Comparison of ENCODE assay signal across 9 cellular contexts in genomic region chr16:88809676-88810165, GRCh38. TPM values are rescaled to one million over a fixed set of nuclear protein-coding genes. Genes with fewer than 3 reads are reported as not detected.
DNase-seq lines count a peak whose midpoint lies in the region; ATAC-seq, FAIRE-seq and TF ChIP-seq lines count a peak whose summit lies in the region.
"Had no signal": no experiment of that assay in that cellular context is flagged by ENCODE, and none has a peak within 500 bp of the region (broad histone marks: within the 10 kb centered on the region; RNA-seq: fewer than 3 reads in every experiment).

No MANE protein-coding gene starts in this region.

- TF ChIP-seq CTCF in AG04450 (IDR thresholded peaks at IDR 0.05; ENCODE audit: low read depth, low read length) (no peak), SU-DHL-6 (IDR thresholded peaks at IDR 0.05; ENCODE audit: insufficient read depth, low read length, poor library complexity, severe bottlenecking) (no peak), fibroblast of lung (conservative IDR thresholded peaks at IDR 0.05 in 1 of 2, IDR thresholded peaks at IDR 0.05 in 1 of 2; ENCODE audit: low read depth in 1 of 2, low read length in 2 of 2) (no peak)

- DNase-seq in AG04450 (ENCODE audit: low read depth, low spot score) (no peak), GM12891 (ENCODE audit: insufficient read length, low spot score) (no peak), fibroblast of lung (ENCODE audit: low read depth in 2 of 2) (no peak), superior temporal gyrus (ENCODE audit: extremely low spot score) (no peak), SKM-1 treated with dmso at 0.1 percent for 144 hours (lab: John Stamatoyannopoulos, UW; ENCODE audit: unreplicated experiment) (no peak)
- DNase-seq: activated CD4-positive, CD25-positive, alpha-beta regulatory T cell treated with anti-CD3 and anti-CD28 coated beads, Interleukin-2, amount 50 U/mL, for 72 hours had no signal

- H3K9ac ChIP-seq in SU-DHL-6 (ENCODE audit: low read length) = peak overlapping the region; percentile 92
- H3K9ac ChIP-seq in fibroblast of lung (ENCODE audit: insufficient read depth, low read length) = no peak overlapping the region

- no peak for ATAC-seq in GM18498 (IDR thresholded peaks at IDR 0.05; ENCODE audit: unreplicated experiment)
- no peak for ATAC-seq in HG02798 (IDR thresholded peaks at IDR 0.05; ENCODE audit: poor library complexity, unreplicated experiment)

- CTCF ChIA-PET in AG04450 (lab: Charles Lee) = interaction anchor here (1.0 to 1.5 kb wide), 3 partner anchors 25 to 67 kb away, joined by 3 to 4 read pairs (median 3); partner anchors contain the start of gene PIEZO1

- H3K27ac ChIP-seq in AG04450 (ENCODE audit: low read depth, low read length) (no peak overlapping the region), SU-DHL-6 (ENCODE audit: low read depth, low read length) (peak overlapping the region; percentile 82), fibroblast of lung (ENCODE audit: insufficient read depth, low read length) (peak overlapping the region; percentile 14)

- FAIRE-seq in GM12891 (lab: Jason Lieb, UNC) = no peak

- peaks cover 17% of the 10 kb centered on the region for H3K4me1 ChIP-seq in fibroblast of lung (ENCODE audit: control insufficient read depth, extremely low read depth, insufficient read depth, low read length)

- H3K9me3 ChIP-seq in AG04450 (ENCODE audit: control insufficient read depth, insufficient read depth, low read length) = no peaks in the 10 kb centered on the region; the same call in 1 of the 2 replicates
- peaks cover 5% of the 10 kb centered on the region; the same call in 1 of the 2 replicates for H3K9me3 ChIP-seq in SU-DHL-6 (ENCODE audit: insufficient read depth, low read length)
- no peaks in the 10 kb centered on the region for H3K9me3 ChIP-seq in fibroblast of lung (ENCODE audit: control insufficient read depth, insufficient read depth, low read depth, low read length)

- H3K4me3 ChIP-seq in AG04450 (ENCODE audit: low read depth, low read length) = peak overlapping the region; percentile 84; the same call in 1 of the 2 replicates
- H3K4me3 ChIP-seq in SU-DHL-6 (ENCODE audit: insufficient read depth, low read length, poor library complexity, severe bottlenecking) = no peak overlapping the region
- peak overlapping the region in 1 of 4 experiments; percentile 73 for H3K4me3 ChIP-seq in fibroblast of lung (replicated peaks in 1 of 4; ENCODE audit: control extremely low read depth in 1 of 4, insufficient read depth in 1 of 4, low read depth in 3 of 4, low read length in 4 of 4)

- H3K4me2 ChIP-seq in SU-DHL-6 (ENCODE audit: low read depth, low read length, poor library complexity, severe bottlenecking) (peak overlapping the region; percentile 89), fibroblast of lung (ENCODE audit: extremely low read depth, insufficient read depth, low read length) (peak overlapping the region; percentile 77)

- no peaks in the 10 kb centered on the region for H3K36me3 ChIP-seq in SU-DHL-6 (ENCODE audit: low read length)
- H3K36me3 ChIP-seq in fibroblast of lung (ENCODE audit: control insufficient read depth, insufficient read depth, low read length) = peaks cover 25% of the 10 kb centered on the region

- H4K20me1 ChIP-seq in SU-DHL-6 (ENCODE audit: low read depth, low read length) = no peaks in the 10 kb centered on the region
- no peaks in the 10 kb centered on the region for H4K20me1 ChIP-seq in fibroblast of lung (ENCODE audit: control insufficient read depth, extremely low read depth, insufficient read depth, low read length)

- peak; percentile 73 for TF ChIP-seq POLR2A in GM12891 (IDR thresholded peaks at IDR 0.05; ENCODE audit: low read depth, low read length)

- POLR2A ChIA-PET in AG04450 (lab: Yijun Ruan, JAX) = interaction anchor here (1.0 kb wide), 1 partner anchor 9 kb away, joined by 3 read pairs; no protein-coding TSS in a partner anchor

- no peak overlapping the region for H2AFZ ChIP-seq in SU-DHL-6 (ENCODE audit: low read depth, low read length, severe bottlenecking)
- no peak overlapping the region for H2AFZ ChIP-seq in fibroblast of lung (ENCODE audit: low read length)

- peaks cover 32% of the 10 kb centered on the region for H3F3A ChIP-seq in SU-DHL-6 (ENCODE audit: insufficient read depth)

- H3K9me2 ChIP-seq in SU-DHL-6 (replicated peaks; ENCODE audit: insufficient read depth, low read length) = no peaks in the 10 kb centered on the region

- no peaks in the 10 kb centered on the region for H3K27me3 ChIP-seq in AG04450 (ENCODE audit: control insufficient read depth, insufficient read depth, low read length)
- H3K27me3 ChIP-seq in SU-DHL-6 (ENCODE audit: low read length) = no peaks in the 10 kb centered on the region
- H3K27me3 ChIP-seq in fibroblast of lung (ENCODE audit: control insufficient read depth, insufficient read depth, low read length) = no peaks in the 10 kb centered on the region

- peaks cover 18% of the 10 kb centered on the region for H3K79me2 ChIP-seq in SU-DHL-6 (ENCODE audit: insufficient read depth, low read length)
- H3K79me2 ChIP-seq in fibroblast of lung (ENCODE audit: control insufficient read depth, insufficient read depth, low read length) = peaks cover 29% of the 10 kb centered on the region

TF ChIP-seq in GM12891, 5 proteins besides CTCF, POLR2A, EP300 and RAD21:
- peak; percentile 28; the same call in 1 of the 2 replicates for TF ChIP-seq POLR2AphosphoS5 (IDR thresholded peaks at IDR 0.05; ENCODE audit: low read depth, low read length)
- no peak; the same call in 1 of the 2 replicates for TF ChIP-seq POU2F2 (IDR thresholded peaks at IDR 0.05; ENCODE audit: low read depth, low read length)
- TF ChIP-seq PAX5 (IDR thresholded peaks at IDR 0.05; ENCODE audit: insufficient read depth, low read length, severe bottlenecking) = no peak
- TF ChIP-seq TAF1 (IDR thresholded peaks at IDR 0.05; ENCODE audit: low read depth, low read length) = no peak
- no peak for TF ChIP-seq SPI1 (IDR thresholded peaks at IDR 0.05; ENCODE audit: low read depth, low read length)

RNA-seq across cellular contexts. Expression of gene APRT, which starts 2.0 kb away (rescaled TPM):
- polyA plus RNA-seq in AG04450 (2011; rRNA removed) (66.8 and 107 TPM in 2 replicates), fibroblast of lung (39.2 and 57.6 TPM in 2 replicates)
- 23.2 and 28.7 TPM in 2 replicates for polyA minus RNA-seq in AG04450 (2011; rRNA and poly(A)+ RNA removed)
- polyA plus RNA-seq in GM12891 (2012; ENCODE audit: low read depth, missing spikeins) = 182 TPM
- 50.3 and 95.6 TPM in 2 replicates for total RNA-seq in fibroblast of lung
- polyA plus RNA-seq in fibroblast of lung (2012) = 155 and 232 TPM in 2 replicates
- 62.8 and 64.3 TPM in 2 replicates for polyA minus RNA-seq in fibroblast of lung (ENCODE audit: low replicate concordance)

RNA-seq across cellular contexts. Expression of gene CDT1, which starts 6.1 kb away (rescaled TPM):
- 1.2 and 2.4 TPM in 2 replicates for polyA plus RNA-seq in AG04450 (2011; rRNA removed)
- 2.0 TPM in 2 replicates for polyA minus RNA-seq in AG04450 (2011; rRNA and poly(A)+ RNA removed)
- polyA plus RNA-seq in GM12891 (2012; ENCODE audit: low read depth, missing spikeins) = 29.8 TPM
- 0.77 and 3.6 TPM in 2 replicates for total RNA-seq in fibroblast of lung
- polyA plus RNA-seq in fibroblast of lung = 1.3 and 4.5 TPM in 2 replicates
- 4.2 and 19.0 TPM in 2 replicates for polyA plus RNA-seq in fibroblast of lung (2012)
- 4.7 and 23.7 TPM in 2 replicates for polyA minus RNA-seq in fibroblast of lung (ENCODE audit: low replicate concordance)

RNA-seq across cellular contexts. Expression of gene PIEZO1, which starts 24.7 kb away (rescaled TPM):
- 47.0 and 72.7 TPM in 2 replicates for polyA plus RNA-seq in AG04450 (2011; rRNA removed)
- polyA minus RNA-seq in AG04450 (2011; rRNA and poly(A)+ RNA removed) = 62.8 and 92.2 TPM in 2 replicates
- polyA plus RNA-seq in GM12891 (2012; ENCODE audit: low read depth, missing spikeins) = 67.7 TPM
- 135 and 313 TPM in 2 replicates for total RNA-seq in fibroblast of lung
- polyA plus RNA-seq in fibroblast of lung = 94.5 and 126 TPM in 2 replicates
- polyA plus RNA-seq in fibroblast of lung (2012) = 184 and 260 TPM in 2 replicates
- 1,099 and 1,312 TPM in 2 replicates for polyA minus RNA-seq in fibroblast of lung (ENCODE audit: low replicate concordance)

RNA-seq across cellular contexts. Expression of gene GALNS, which starts 47.0 kb away (rescaled TPM):
- 11.6 and 18.5 TPM in 2 replicates for polyA plus RNA-seq in AG04450 (2011; rRNA removed)
- polyA minus RNA-seq in AG04450 (2011; rRNA and poly(A)+ RNA removed) = 6.4 and 7.4 TPM in 2 replicates
- polyA plus RNA-seq in GM12891 (2012; ENCODE audit: low read depth, missing spikeins) = 7.4 TPM
- 20.8 and 29.6 TPM in 2 replicates for total RNA-seq in fibroblast of lung
- polyA plus RNA-seq in fibroblast of lung = 8.6 and 10.6 TPM in 2 replicates
- polyA plus RNA-seq in fibroblast of lung (2012) = 26.6 and 42.5 TPM in 2 replicates
- polyA minus RNA-seq in fibroblast of lung (ENCODE audit: low replicate concordance) = 14.6 and 37.4 TPM in 2 replicates

RNA-seq across cellular contexts. Expression of gene TRAPPC2L, which starts 47.2 kb away (rescaled TPM):
- 72.8 and 101 TPM in 2 replicates for polyA plus RNA-seq in AG04450 (2011; rRNA removed)
- polyA minus RNA-seq in AG04450 (2011; rRNA and poly(A)+ RNA removed) = 49.5 and 69.6 TPM in 2 replicates
- polyA plus RNA-seq in GM12891 (2012; ENCODE audit: low read depth, missing spikeins) = 81.3 TPM
- total RNA-seq in fibroblast of lung = 46.5 and 47.7 TPM in 2 replicates
- 63.7 and 78.6 TPM in 2 replicates for polyA plus RNA-seq in fibroblast of lung
- 190 and 225 TPM in 2 replicates for polyA plus RNA-seq in fibroblast of lung (2012)
- 164 and 219 TPM in 2 replicates for polyA minus RNA-seq in fibroblast of lung (ENCODE audit: low replicate concordance)
